In genomic region chrX:9535101-9535500, GRCh38 we compare ENCODE assay signal across 14 cellular contexts.
DNase-seq lines count a peak whose midpoint lies in the region; TF ChIP-seq lines count a peak whose summit lies in the region.
"Had no signal": no experiment of that assay in that cellular context is flagged by ENCODE, and none has a peak within 500 bp of the region (broad histone marks: within the 10 kb centered on the region; RNA-seq: fewer than 3 reads in every experiment).

No MANE protein-coding gene starts in this region.

- TF ChIP-seq CTCF in sigmoid colon (IDR thresholded peaks at IDR 0.05) (no peak), smooth muscle cell (IDR thresholded peaks at IDR 0.05; ENCODE audit: borderline replicate concordance, insufficient read depth, poor library complexity, severe bottlenecking) (no peak)

- H3K4me2 ChIP-seq in smooth muscle cell = no peak overlapping the region

- H3K79me2 ChIP-seq in smooth muscle cell (ENCODE audit: low read depth) = peaks cover 9% of the 10 kb centered on the region

- H3K27ac ChIP-seq in ectodermal cell (ENCODE audit: insufficient read depth, low read depth, low read length, poor library complexity, severe bottlenecking) (peak overlapping the region; percentile 63), sigmoid colon (peak overlapping the region; percentile 12 to 63 (median 57)), smooth muscle cell (ENCODE audit: low read depth) (no peak overlapping the region)
- H3K27ac ChIP-seq: pancreas had no signal

- TF ChIP-seq POLR2A in sigmoid colon (IDR thresholded peaks at IDR 0.05) = no peak

- TF ChIP-seq EP300 in sigmoid colon (IDR thresholded peaks at IDR 0.05) = no peak

- no peaks in the 10 kb centered on the region for H3K36me3 ChIP-seq in ectodermal cell (ENCODE audit: control insufficient read depth, insufficient read depth, low read length)
- no peaks in the 10 kb centered on the region for H3K36me3 ChIP-seq in sigmoid colon
- no peaks in the 10 kb centered on the region for H3K36me3 ChIP-seq in smooth muscle cell (ENCODE audit: low read depth)
- H3K36me3 ChIP-seq: MG63, pancreas had no signal

- H3K27ac Mint-ChIP-seq in activated CD4-positive, alpha-beta T cell treated with anti-CD3 and anti-CD28 coated beads, Interleukin-2, amount 10 ng/mL, durations not matched to agents 24 days and 14 days = no peak overlapping the region
- H3K27ac Mint-ChIP-seq: activated naive CD4-positive, alpha-beta T cell treated with anti-CD3 and anti-CD28 coated beads, Interleukin-2, amount 10 ng/mL, durations not matched to agents 7 days and 5 days; memory B cell had no signal

- no peaks in the 10 kb centered on the region for H3K27me3 Mint-ChIP-seq in activated CD4-positive, alpha-beta T cell treated with anti-CD3 and anti-CD28 coated beads, Interleukin-2, amount 10 ng/mL, durations not matched to agents 24 days and 14 days
- H3K27me3 Mint-ChIP-seq: activated naive CD4-positive, alpha-beta T cell treated with anti-CD3 and anti-CD28 coated beads, Interleukin-2, amount 10 ng/mL, durations not matched to agents 7 days and 5 days; memory B cell had no signal

- WGBS in ectodermal cell, 2 experiments = 29 to 39% methylated on average over 4 of the region's 4 CpGs
- WGBS in sigmoid colon, 2 donors = 34 to 59% methylated on average over 4 of the region's 4 CpGs
- 58% methylated on average over 4 of the region's 4 CpGs for WGBS in smooth muscle cell (ENCODE audit: low lambda C conversion rate)

- H3K9me3 Mint-ChIP-seq in activated CD4-positive, alpha-beta T cell treated with anti-CD3 and anti-CD28 coated beads, Interleukin-2, amount 10 ng/mL, durations not matched to agents 24 days and 14 days = peaks cover 5% of the 10 kb centered on the region
- H3K9me3 Mint-ChIP-seq: memory B cell had no signal

- H3K9me3 ChIP-seq in ectodermal cell (ENCODE audit: control insufficient read depth, low read length) (no peaks in the 10 kb centered on the region), sigmoid colon (no peaks in the 10 kb centered on the region), smooth muscle cell (replicated peaks; ENCODE audit: low read depth) (no peaks in the 10 kb centered on the region)
- H3K9me3 ChIP-seq: MG63, pancreas had no signal

- H2AFZ ChIP-seq in smooth muscle cell (ENCODE audit: low read depth) = no peak overlapping the region

- peaks cover 36% of the 10 kb centered on the region for H3K4me1 ChIP-seq in ectodermal cell (ENCODE audit: control insufficient read depth, insufficient read depth, low read length)
- peaks cover 0 to 47% (median 22%) of the 10 kb centered on the region in 4 donors for H3K4me1 ChIP-seq in sigmoid colon
- peaks cover 21% of the 10 kb centered on the region for H3K4me1 ChIP-seq in smooth muscle cell (ENCODE audit: low read depth)
- H3K4me1 ChIP-seq: pancreas had no signal

- H3F3A ChIP-seq in smooth muscle cell (ENCODE audit: low read depth) = peaks cover 4% of the 10 kb centered on the region

- H4K20me1 ChIP-seq in smooth muscle cell (ENCODE audit: low read depth) = no peaks in the 10 kb centered on the region

- H3K4me1 Mint-ChIP-seq in activated CD4-positive, alpha-beta T cell treated with anti-CD3 and anti-CD28 coated beads, Interleukin-2, amount 10 ng/mL, durations not matched to agents 24 days and 14 days = peaks cover 15% of the 10 kb centered on the region

- intact Hi-C loops in activated CD4-positive, alpha-beta T cell treated with anti-CD3 and anti-CD28 coated beads, Interleukin-2, amount 10 ng/mL, durations not matched to agents 24 days and 14 days (cut with micrococcal nuclease) = no loop called here
- intact Hi-C loops in sigmoid colon (cut with DNase I) = loop anchor here (10.0 kb wide), 1 partner anchor 110 kb away; no protein-coding TSS in a partner anchor

- H3K27me3 ChIP-seq in ectodermal cell (ENCODE audit: control insufficient read depth, insufficient read depth, low read length, poor library complexity, severe bottlenecking) (no peaks in the 10 kb centered on the region), sigmoid colon (no peaks in the 10 kb centered on the region), smooth muscle cell (ENCODE audit: low read depth) (no peaks in the 10 kb centered on the region)
- H3K27me3 ChIP-seq: MG63, pancreas had no signal

- peak; percentile 53 for DNase-seq in activated CD4-positive, alpha-beta T cell treated with anti-CD3 and anti-CD28 coated beads, Interleukin-2, amount 10 ng/mL, durations not matched to agents 24 days and 14 days
- no peak for DNase-seq in activated CD4-positive, alpha-beta T cell treated with anti-CD3 and anti-CD28 coated beads for 4 hours
- DNase-seq in NCI-H69 (lab: John Stamatoyannopoulos, UW) = peak; percentile 7
- no peak for DNase-seq in sigmoid colon
- DNase-seq in smooth muscle cell (lab: John Stamatoyannopoulos, UW; ENCODE audit: unreplicated experiment) = no peak
- DNase-seq in LoVo (ENCODE audit: low spot score) = no peak
- no peak for DNase-seq in HK-2 (ENCODE audit: unreplicated experiment)
- DNase-seq: activated naive CD4-positive, alpha-beta T cell treated with anti-CD3 and anti-CD28 coated beads, Interleukin-2, amount 10 ng/mL, durations not matched to agents 7 days and 5 days; Calu3; MG63; pancreas; stimulated activated CD4-positive, alpha-beta T cell treated with anti-CD3 and anti-CD28 coated beads, Interleukin-12 subunit alpha, Interleukin-12 subunit beta, amount 100 ng/mL, for 4 hours had no signal

- H3K4me3 Mint-ChIP-seq in activated CD4-positive, alpha-beta T cell treated with anti-CD3 and anti-CD28 coated beads, Interleukin-2, amount 10 ng/mL, durations not matched to agents 24 days and 14 days = no peak overlapping the region
- H3K4me3 Mint-ChIP-seq: activated naive CD4-positive, alpha-beta T cell treated with anti-CD3 and anti-CD28 coated beads, Interleukin-2, amount 10 ng/mL, durations not matched to agents 7 days and 5 days; memory B cell had no signal

- peaks cover 17% of the 10 kb centered on the region for H3K36me3 Mint-ChIP-seq in activated CD4-positive, alpha-beta T cell treated with anti-CD3 and anti-CD28 coated beads, Interleukin-2, amount 10 ng/mL, durations not matched to agents 24 days and 14 days (ENCODE audit: low read depth)

- no peak overlapping the region for H3K9ac ChIP-seq in smooth muscle cell (ENCODE audit: low read depth)

- H3K4me3 ChIP-seq in ectodermal cell (ENCODE audit: insufficient read depth, low read depth, low read length) (no peak overlapping the region), sigmoid colon (no peak overlapping the region), smooth muscle cell (no peak overlapping the region)
- H3K4me3 ChIP-seq: MG63, pancreas had no signal

Comparison
In these comparisons a context has a peak if more than half of its experiments do, and no peak if none do; other contexts are left out.
1. DNase-seq: peak in activated CD4-positive, alpha-beta T cell treated with anti-CD3 and anti-CD28 coated beads, Interleukin-2, amount 10 ng/mL, durations not matched to agents 24 days and 14 days (single experiment) and NCI-H69 (single experiment); none in activated CD4-positive, alpha-beta T cell treated with anti-CD3 and anti-CD28 coated beads for 4 hours (0 of 2), sigmoid colon (single experiment), smooth muscle cell (single experiment), LoVo (single experiment) and HK-2 (single experiment).